29 cellular contexts compared by ENCODE assay signal in genomic region chr3:190174471-190174870, GRCh38. TPM values are rescaled to one million over a fixed set of nuclear protein-coding genes. Genes with fewer than 3 reads are reported as not detected.
"Had no signal": no experiment of that assay in that cellular context is flagged by ENCODE, and none has a peak within 500 bp of the region (broad histone marks: within the 10 kb centered on the region; RNA-seq: fewer than 3 reads in every experiment).

No MANE protein-coding gene starts in this region.

- H3K9me3 ChIP-seq: gastrocnemius medialis, prostate gland, right atrium auricular region, suprapubic skin, vagina had no signal

- FAIRE-seq: kidney had no signal

- H3K27me3 ChIP-seq: dorsolateral prefrontal cortex, gastrocnemius medialis, neural progenitor cell, right atrium auricular region, suprapubic skin, vagina had no signal

- H3K27ac Mint-ChIP-seq: naive thymus-derived CD4-positive, alpha-beta T cell; nephron; neural progenitor cell; stimulated activated naive CD8-positive, alpha-beta T cell treated with anti-CD3 and anti-CD28 coated beads, Interleukin-15, amount 100 ng/mL, for 72 hours had no signal

- H2AFZ ChIP-seq: neural progenitor cell, parathyroid adenoma had no signal

- H3K4me3 Mint-ChIP-seq: naive thymus-derived CD4-positive, alpha-beta T cell; nephron; neural progenitor cell; stimulated activated naive CD8-positive, alpha-beta T cell treated with anti-CD3 and anti-CD28 coated beads, Interleukin-15, amount 100 ng/mL, for 72 hours had no signal

- ATAC-seq: esophagus mucosa; gastrocnemius medialis; left lobe of liver; naive thymus-derived CD4-positive, alpha-beta T cell; sciatic nerve; stimulated activated naive CD8-positive, alpha-beta T cell treated with anti-CD3 and anti-CD28 coated beads, Interleukin-15, amount 100 ng/mL, for 72 hours had no signal

- H3K4me3 ChIP-seq: dorsolateral prefrontal cortex, gastrocnemius medialis, lung, neural progenitor cell, prostate gland, right atrium auricular region, smooth muscle cell, suprapubic skin, vagina had no signal

- H3K9ac ChIP-seq: neural progenitor cell, parathyroid adenoma had no signal

- H3K4me1 ChIP-seq: gastrocnemius medialis, parathyroid adenoma, prostate gland, right atrium auricular region, suprapubic skin, vagina had no signal

- H3K36me3 Mint-ChIP-seq: naive thymus-derived CD4-positive, alpha-beta T cell; neural progenitor cell had no signal

- DNase-seq: dorsolateral prefrontal cortex; effector CD4-positive, alpha-beta T cell; foreskin fibroblast; gastrocnemius medialis; head of caudate nucleus; kidney; mesenchymal stem cell; midbrain; naive thymus-derived CD4-positive, alpha-beta T cell; stimulated activated CD4-positive, alpha-beta T cell treated with anti-CD3 and anti-CD28 coated beads, Interleukin-12 subunit alpha, Interleukin-12 subunit beta, amount 100 ng/mL, for 4 hours; stimulated activated CD4-positive, alpha-beta T cell treated with anti-CD3 and anti-CD28 coated beads, Interleukin-1b, Interleukin-23, amount 100 ng/mL, for 48 hours; stimulated activated CD4-positive, alpha-beta T cell treated with anti-CD3 and anti-CD28 coated beads, Interleukin-4, amount 100 ng/mL, for 1 hour; stimulated activated CD8-positive, alpha-beta memory T cell treated with anti-CD3 and anti-CD28 coated beads, Interleukin-4, amount 100 ng/mL, for 48 hours; stimulated activated naive CD4-positive, alpha-beta T cell; stimulated activated naive CD8-positive, alpha-beta T cell treated with anti-CD3 and anti-CD28 coated beads, Interleukin-15, amount 100 ng/mL, for 72 hours; trophoblast cell had no signal

- H3K4me2 ChIP-seq: neural progenitor cell, smooth muscle cell had no signal

- H3K27ac ChIP-seq: dorsolateral prefrontal cortex, epithelial cell of prostate, gastrocnemius medialis, neural progenitor cell, parathyroid adenoma, prostate gland, right atrium auricular region, suprapubic skin, vagina had no signal

- H3K9me3 Mint-ChIP-seq: nephron had no signal

- H3K79me2 ChIP-seq: parathyroid adenoma had no signal

- H3K36me3 ChIP-seq: gastrocnemius medialis, neural progenitor cell, prostate gland, right atrium auricular region, suprapubic skin, vagina had no signal

RNA-seq across cellular contexts. Expression of gene P3H2, which starts 53.8 kb away (rescaled TPM):
- polyA plus RNA-seq: naive thymus-derived CD4-positive, alpha-beta T cell had no signal
